19 cellular contexts compared by ENCODE assay signal in genomic region chr6:152146385-152146784, GRCh38.
A peak's percentile ranks its signal among the peaks of the same experiment; 100 is the strongest.
DNase-seq lines count a peak whose midpoint lies in the region; ATAC-seq and TF ChIP-seq lines count a peak whose summit lies in the region.
"Had no signal": no experiment of that assay in that cellular context is flagged by ENCODE, and none has a peak within 500 bp of the region (broad histone marks: within the 10 kb centered on the region; RNA-seq: fewer than 3 reads in every experiment).

No MANE protein-coding gene starts in this region.

- H4K5ac ChIP-seq in IMR-90 (ENCODE audit: low read depth, low read length), result no peak overlapping the region

- H3K4ac ChIP-seq in IMR-90 (ENCODE audit: low read depth, low read length), result no peak overlapping the region; the same call in 1 of the 2 replicates

- no CpG with 5 or more reads among the region's 1 CpG for WGBS in IMR-90 (ENCODE audit: extremely low coverage in 2 of 2, insufficient read length in 1 of 2), 2 experiments

- H3K79me1 ChIP-seq in IMR-90 (ENCODE audit: low read depth in 1 of 2, low read length in 2 of 2), result peaks cover 0 to 4% of the 10 kb centered on the region in 2 experiments; a peak in 1 of 4 replicates

- TF ChIP-seq CTCF in IMR-90 (conservative IDR thresholded peaks at IDR 0.05; ENCODE audit: low read depth, low read length), result no peak
- no peak for TF ChIP-seq CTCF in osteoblast (IDR thresholded peaks at IDR 0.05; ENCODE audit: extremely low read depth, low read depth, low read length)

- DNase-seq in EH (ENCODE audit: low read depth), result peak; percentile 93
- DNase-seq in IMR-90, result peak; percentile 91
- no peak for DNase-seq in effector memory CD8-positive, alpha-beta T cell
- peak; percentile 92 for DNase-seq in osteoblast (ENCODE audit: insufficient read length, low spot score, missing footprints)
- DNase-seq in SK-N-DZ (ENCODE audit: low spot score), result no peak
- no peak for DNase-seq in KBM-7
- DNase-seq: activated CD4-positive, alpha-beta T cell treated with anti-CD3 and anti-CD28 coated beads, Interleukin-2, amount 50 U/mL, for 4 hours; activated effector memory CD4-positive, alpha-beta T cell treated with Interleukin-2 at 50 U/mL for 16 hours; COR-L47; endodermal cell; hippocampal formation; naive B cell; NCI-H187; NCI-H526 treated with DMSO at 0.1 percent for 48 hours; right lobe of liver; stimulated activated naive CD4-positive, alpha-beta T cell treated with Interleukin-2 at 50 U/mL for 16 hours had no signal

- no peak overlapping the region for H3K56ac ChIP-seq in IMR-90 (ENCODE audit: extremely low read depth, insufficient read depth, low read length)

- CTCF ChIA-PET in IMR-90 (lab: Yijun Ruan, JAX), result interaction anchor here (0.6 kb wide), 1 partner anchor 98 kb away, joined by 3 read pairs; no protein-coding TSS in a partner anchor

- H3K4me2 ChIP-seq in IMR-90 (ENCODE audit: low read depth, low read length) (peak overlapping the region; percentile 59; the same call in 1 of the 2 replicates), osteoblast (ENCODE audit: insufficient read depth, low read length) (peak overlapping the region; percentile 37)
- H3K4me2 ChIP-seq: GM23338 had no signal

- H3K23ac ChIP-seq in IMR-90 (ENCODE audit: low read depth, low read length), result no peak overlapping the region

- no peaks in the 10 kb centered on the region for H3K9me3 Mint-ChIP-seq in effector memory CD8-positive, alpha-beta T cell
- H3K9me3 Mint-ChIP-seq: endodermal cell, GM23338, naive B cell had no signal

- H3K9me3 ChIP-seq in IMR-90 (ENCODE audit: control insufficient read depth, insufficient read depth, low read length) (no peaks in the 10 kb centered on the region), osteoblast (ENCODE audit: low read depth, low read length) (no peaks in the 10 kb centered on the region)
- H3K9me3 ChIP-seq: right lobe of liver had no signal

- H3K9me1 ChIP-seq in IMR-90 (ENCODE audit: insufficient read depth, low read length), result peaks cover 14% of the 10 kb centered on the region

- H4K91ac ChIP-seq in IMR-90 (ENCODE audit: insufficient read depth, low read depth, low read length), result no peak overlapping the region

- peak overlapping the region; percentile 38 to 65 for H3K27ac Mint-ChIP-seq in effector memory CD8-positive, alpha-beta T cell
- H3K27ac Mint-ChIP-seq: endodermal cell, GM23338 had no signal

- peaks cover 5% of the 10 kb centered on the region; the same call in 1 of the 2 replicates for H4K20me1 ChIP-seq in IMR-90 (ENCODE audit: insufficient read depth, low read length)
- H4K20me1 ChIP-seq in osteoblast (ENCODE audit: insufficient read depth, low read length), result peaks cover 7% of the 10 kb centered on the region

- H3K9ac ChIP-seq in IMR-90 (ENCODE audit: low read depth, low read length), result no peak overlapping the region

- H2BK120ac ChIP-seq in IMR-90 (ENCODE audit: low read depth, low read length), result no peak overlapping the region; the same call in 1 of the 2 replicates

- no TSS peak for BruUV-seq in IMR-90 (replicated peaks; lab: Mats Ljungman, UMichigan)

- no peak overlapping the region; a peak in 1 of 4 replicates for H4K8ac ChIP-seq in IMR-90 (ENCODE audit: low read depth in 2 of 2, low read length in 2 of 2)

- no peak for TF ChIP-seq RAD21 in IMR-90 (IDR thresholded peaks at IDR 0.05; ENCODE audit: low read length)

- H2BK15ac ChIP-seq in IMR-90 (ENCODE audit: low read depth, low read length), result no peak overlapping the region

- in situ Hi-C loops in IMR-90 (cut with MboI; ENCODE audit: low sequenced_read_pairs), result loop anchor here (25.0 kb wide), 1 partner anchor 709 kb away; no protein-coding TSS in a partner anchor
- in situ Hi-C loops in KBM-7 (cut with MboI; ENCODE audit: low pct_unique_long_range_greater_than_20kb, low sequenced_read_pairs), result no loop called here

- no peaks in the 10 kb centered on the region for H3K27me3 ChIP-seq in IMR-90 (ENCODE audit: control insufficient read depth, insufficient read depth, low read length)
- no peaks in the 10 kb centered on the region for H3K27me3 ChIP-seq in osteoblast (ENCODE audit: insufficient read depth, low read length)
- H3K27me3 ChIP-seq: right lobe of liver had no signal

- POLR2A ChIA-PET in IMR-90 (lab: Charles Lee; ENCODE audit: unreplicated experiment), result no interaction called here

- H3K4me1 ChIP-seq in IMR-90 (ENCODE audit: control insufficient read depth, insufficient read depth, low read length), result peaks cover 9% of the 10 kb centered on the region
- peaks cover 19% of the 10 kb centered on the region for H3K4me1 ChIP-seq in osteoblast (ENCODE audit: insufficient read depth, low read length)
- H3K4me1 ChIP-seq: right lobe of liver had no signal

- no peak overlapping the region for H2AK9ac ChIP-seq in IMR-90 (replicated peaks; ENCODE audit: low read depth, low read length, poor library complexity)

- peaks cover 11 to 21% of the 10 kb centered on the region in 2 donors for H3K4me1 Mint-ChIP-seq in effector memory CD8-positive, alpha-beta T cell (ENCODE audit: low read depth in 2 of 2)
- H3K4me1 Mint-ChIP-seq: endodermal cell had no signal

- no peaks in the 10 kb centered on the region for H3K79me2 ChIP-seq in osteoblast (ENCODE audit: insufficient read depth, low read length)

- TF ChIP-seq POLR2A in IMR-90 (IDR thresholded peaks at IDR 0.05; ENCODE audit: low read depth, low read length), result no peak

- H3K27ac ChIP-seq in IMR-90 (ENCODE audit: insufficient read depth, low read length), result no peak overlapping the region
- H3K27ac ChIP-seq in osteoblast (ENCODE audit: low read depth, low read length), result no peak overlapping the region
- H3K27ac ChIP-seq: right lobe of liver had no signal

- H2AK5ac ChIP-seq in IMR-90 (ENCODE audit: low read depth, low read length), result no peak overlapping the region

- no peaks in the 10 kb centered on the region for H3K27me3 Mint-ChIP-seq in effector memory CD8-positive, alpha-beta T cell
- H3K27me3 Mint-ChIP-seq: naive B cell had no signal

- H3K18ac ChIP-seq in IMR-90 (ENCODE audit: low read depth, low read length), result no peak overlapping the region

- H3K14ac ChIP-seq in IMR-90 (replicated peaks; ENCODE audit: low read depth, low read length), result no peak overlapping the region

- no peak overlapping the region for H3K4me3 Mint-ChIP-seq in effector memory CD8-positive, alpha-beta T cell
- H3K4me3 Mint-ChIP-seq: endodermal cell, GM23338, naive B cell had no signal

- peaks cover 86% of the 10 kb centered on the region for H3K36me3 Mint-ChIP-seq in effector memory CD8-positive, alpha-beta T cell (ENCODE audit: insufficient read depth)

- no peak overlapping the region for H2BK5ac ChIP-seq in IMR-90 (ENCODE audit: low read depth, low read length, poor library complexity, severe bottlenecking)

- no peak overlapping the region for H2BK20ac ChIP-seq in IMR-90 (ENCODE audit: low read depth, low read length)

- ATAC-seq in IMR-90 (ENCODE audit: low read depth) (peak; percentile 97), GM18511 (IDR thresholded peaks at IDR 0.05; ENCODE audit: unreplicated experiment) (no peak)
- ATAC-seq in effector memory CD8-positive, alpha-beta T cell (replicated peaks), result no peak
- ATAC-seq: GM23338, left lobe of liver, right lobe of liver had no signal

- dilution Hi-C loops in IMR-90 (cut with HindIII; ENCODE audit: low sequenced_read_pairs, unreplicated experiment), result no loop called here

- H3K4me3 ChIP-seq in IMR-90 (ENCODE audit: insufficient read depth, low read depth, low read length) (no peak overlapping the region), osteoblast (ENCODE audit: insufficient read depth, low read length) (no peak overlapping the region)
- H3K4me3 ChIP-seq: GM23338, right lobe of liver had no signal

- intact Hi-C loops in IMR-90 (cut with micrococcal nuclease), result no loop called here

- H2AFZ ChIP-seq in IMR-90 (replicated peaks; ENCODE audit: low read length, poor library complexity), result no peak overlapping the region
- H2AFZ ChIP-seq in osteoblast (ENCODE audit: low read length), result no peak overlapping the region
- H2AFZ ChIP-seq: GM23338 had no signal

- H3K36me3 ChIP-seq in IMR-90 (ENCODE audit: control insufficient read depth, insufficient read depth, low read length) (peaks cover 33% of the 10 kb centered on the region), osteoblast (ENCODE audit: insufficient read depth, low read length) (peaks cover 62% of the 10 kb centered on the region)

TF ChIP-seq in IMR-90, 13 proteins besides CTCF, POLR2A, EP300 and RAD21:
- no peak for TF ChIP-seq SMC3 (IDR thresholded peaks at IDR 0.05; ENCODE audit: low read depth, low read length)
- peak; percentile 42; the same call in 1 of the 2 replicates for TF ChIP-seq FOS (IDR thresholded peaks at IDR 0.05; ENCODE audit: low read depth, low read length)
- no peak for TF ChIP-seq USF2 (IDR thresholded peaks at IDR 0.05; ENCODE audit: low read depth, low read length)
- TF ChIP-seq RFX5 (IDR thresholded peaks at IDR 0.05; ENCODE audit: low read depth, low read length), result no peak
- TF ChIP-seq CHD1 (IDR thresholded peaks at IDR 0.05; ENCODE audit: low read depth, low read length), result no peak
- peak; percentile 54 for TF ChIP-seq RCOR1 (IDR thresholded peaks at IDR 0.05; ENCODE audit: insufficient replicate concordance, low read length)
- no peak for TF ChIP-seq CEBPB (IDR thresholded peaks at IDR 0.05; ENCODE audit: low read depth, low read length)
- no peak for TF ChIP-seq NFE2L2 (IDR thresholded peaks at IDR 0.05; ENCODE audit: low read depth, low read length)
- no peak for TF ChIP-seq ELK1 (IDR thresholded peaks at IDR 0.05; ENCODE audit: borderline replicate concordance, low read depth, low read length)

Comparison
In these comparisons a context has a peak if more than half of its experiments do, and no peak if none do; other contexts are left out.
1. DNase-seq: peak in EH (single experiment), IMR-90 (single experiment) and osteoblast (single experiment); none in effector memory CD8-positive, alpha-beta T cell (0 of 3), SK-N-DZ (single experiment) and KBM-7 (single experiment).